ENCODE assay signal across 1 cellular context in the genomic region with DNA sequence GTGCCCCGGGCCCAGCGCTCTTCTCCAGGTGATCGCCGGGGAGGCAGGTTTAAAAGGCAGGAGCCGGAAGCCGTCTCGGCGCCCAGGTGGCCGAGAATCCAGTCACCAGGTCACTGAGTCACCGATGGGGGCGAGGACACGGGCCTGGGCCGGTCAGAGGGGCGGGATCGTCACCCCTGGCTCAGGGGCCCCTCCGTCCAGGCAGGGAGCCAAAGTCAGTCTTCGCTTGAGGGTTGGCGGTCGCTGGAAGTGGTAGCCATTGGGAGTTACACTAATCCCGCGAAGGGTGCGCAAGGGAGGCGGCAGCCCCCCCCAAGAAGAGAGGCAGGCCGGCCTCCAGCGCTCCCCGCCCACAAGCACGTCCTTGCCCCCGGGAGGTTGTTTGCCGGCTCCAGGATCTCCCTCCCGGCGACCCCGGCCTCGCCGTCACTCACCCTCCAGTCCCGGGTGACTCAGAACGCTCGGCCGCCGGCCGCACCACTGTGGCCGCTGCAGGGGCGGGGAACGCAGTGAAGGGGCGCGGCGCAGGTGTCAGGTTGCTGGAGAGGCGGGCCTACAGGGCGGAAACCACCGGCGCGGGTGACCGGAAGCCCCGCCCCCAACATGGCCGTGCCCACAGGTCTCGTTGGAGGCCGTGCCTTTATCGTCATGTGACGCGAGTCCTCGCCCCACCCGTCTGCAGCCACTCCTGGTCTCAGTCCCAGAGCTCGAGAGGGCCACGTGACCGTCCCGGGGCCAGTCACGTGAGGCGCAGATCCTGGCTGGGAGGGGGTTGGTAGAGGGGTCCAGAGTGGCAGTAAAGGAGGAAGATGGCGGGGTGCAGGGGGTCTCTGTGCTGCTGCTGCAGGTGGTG.
TF ChIP-seq lines count a peak whose summit lies in the region.

A gene with protein sequence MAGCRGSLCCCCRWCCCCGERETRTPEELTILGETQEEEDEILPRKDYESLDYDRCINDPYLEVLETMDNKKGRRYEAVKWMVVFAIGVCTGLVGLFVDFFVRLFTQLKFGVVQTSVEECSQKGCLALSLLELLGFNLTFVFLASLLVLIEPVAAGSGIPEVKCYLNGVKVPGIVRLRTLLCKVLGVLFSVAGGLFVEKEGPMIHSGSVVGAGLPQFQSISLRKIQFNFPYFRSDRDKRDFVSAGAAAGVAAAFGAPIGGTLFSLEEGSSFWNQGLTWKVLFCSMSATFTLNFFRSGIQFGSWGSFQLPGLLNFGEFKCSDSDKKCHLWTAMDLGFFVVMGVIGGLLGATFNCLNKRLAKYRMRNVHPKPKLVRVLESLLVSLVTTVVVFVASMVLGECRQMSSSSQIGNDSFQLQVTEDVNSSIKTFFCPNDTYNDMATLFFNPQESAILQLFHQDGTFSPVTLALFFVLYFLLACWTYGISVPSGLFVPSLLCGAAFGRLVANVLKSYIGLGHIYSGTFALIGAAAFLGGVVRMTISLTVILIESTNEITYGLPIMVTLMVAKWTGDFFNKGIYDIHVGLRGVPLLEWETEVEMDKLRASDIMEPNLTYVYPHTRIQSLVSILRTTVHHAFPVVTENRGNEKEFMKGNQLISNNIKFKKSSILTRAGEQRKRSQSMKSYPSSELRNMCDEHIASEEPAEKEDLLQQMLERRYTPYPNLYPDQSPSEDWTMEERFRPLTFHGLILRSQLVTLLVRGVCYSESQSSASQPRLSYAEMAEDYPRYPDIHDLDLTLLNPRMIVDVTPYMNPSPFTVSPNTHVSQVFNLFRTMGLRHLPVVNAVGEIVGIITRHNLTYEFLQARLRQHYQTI (plus strand): TSS at position 738 of the 853 bp plus-strand sequence. CDS start 72 bp downstream, at position 810.
A gene (minus strand): TSS at position 511 of the 853 bp plus-strand sequence. CDS start 2,848 bp downstream, outside the sequence.

TF ChIP-seq in K562, 482 proteins besides CTCF, POLR2A, EP300 and RAD21 (continued from another document and continues in another):
- no peak for TF ChIP-seq PTTG1 (tag; IDR thresholded peaks at IDR 0.05; ENCODE audit: low read depth)
- TF ChIP-seq, protein P1, sequence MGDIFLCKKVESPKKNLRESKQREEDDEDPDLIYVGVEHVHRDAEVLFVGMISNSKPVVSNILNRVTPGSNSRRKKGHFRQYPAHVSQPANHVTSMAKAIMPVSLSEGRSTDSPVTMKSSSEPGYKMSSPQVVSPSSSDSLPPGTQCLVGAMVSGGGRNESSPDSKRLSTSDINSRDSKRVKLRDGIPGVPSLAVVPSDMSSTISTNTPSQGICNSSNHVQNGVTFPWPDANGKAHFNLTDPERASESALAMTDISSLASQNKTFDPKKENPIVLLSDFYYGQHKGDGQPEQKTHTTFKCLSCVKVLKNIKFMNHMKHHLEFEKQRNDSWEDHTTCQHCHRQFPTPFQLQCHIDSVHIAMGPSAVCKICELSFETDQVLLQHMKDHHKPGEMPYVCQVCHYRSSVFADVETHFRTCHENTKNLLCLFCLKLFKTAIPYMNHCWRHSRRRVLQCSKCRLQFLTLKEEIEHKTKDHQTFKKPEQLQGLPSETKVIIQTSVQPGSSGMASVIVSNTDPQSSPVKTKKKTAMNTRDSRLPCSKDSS (IDR thresholded peaks at IDR 0.05; ENCODE audit: low read depth, partially characterized antibody) = no peak
- TF ChIP-seq NFATC3 (IDR thresholded peaks at IDR 0.05) = no peak
- no peak for TF ChIP-seq SMARCB1 (IDR thresholded peaks at IDR 0.05; ENCODE audit: insufficient read length, low read depth)
- TF ChIP-seq, protein P2, sequence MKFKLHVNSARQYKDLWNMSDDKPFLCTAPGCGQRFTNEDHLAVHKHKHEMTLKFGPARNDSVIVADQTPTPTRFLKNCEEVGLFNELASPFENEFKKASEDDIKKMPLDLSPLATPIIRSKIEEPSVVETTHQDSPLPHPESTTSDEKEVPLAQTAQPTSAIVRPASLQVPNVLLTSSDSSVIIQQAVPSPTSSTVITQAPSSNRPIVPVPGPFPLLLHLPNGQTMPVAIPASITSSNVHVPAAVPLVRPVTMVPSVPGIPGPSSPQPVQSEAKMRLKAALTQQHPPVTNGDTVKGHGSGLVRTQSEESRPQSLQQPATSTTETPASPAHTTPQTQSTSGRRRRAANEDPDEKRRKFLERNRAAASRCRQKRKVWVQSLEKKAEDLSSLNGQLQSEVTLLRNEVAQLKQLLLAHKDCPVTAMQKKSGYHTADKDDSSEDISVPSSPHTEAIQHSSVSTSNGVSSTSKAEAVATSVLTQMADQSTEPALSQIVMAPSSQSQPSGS (CRISPR knock-in tag; IDR thresholded peaks at IDR 0.05) = no peak
- TF ChIP-seq, protein P3, sequence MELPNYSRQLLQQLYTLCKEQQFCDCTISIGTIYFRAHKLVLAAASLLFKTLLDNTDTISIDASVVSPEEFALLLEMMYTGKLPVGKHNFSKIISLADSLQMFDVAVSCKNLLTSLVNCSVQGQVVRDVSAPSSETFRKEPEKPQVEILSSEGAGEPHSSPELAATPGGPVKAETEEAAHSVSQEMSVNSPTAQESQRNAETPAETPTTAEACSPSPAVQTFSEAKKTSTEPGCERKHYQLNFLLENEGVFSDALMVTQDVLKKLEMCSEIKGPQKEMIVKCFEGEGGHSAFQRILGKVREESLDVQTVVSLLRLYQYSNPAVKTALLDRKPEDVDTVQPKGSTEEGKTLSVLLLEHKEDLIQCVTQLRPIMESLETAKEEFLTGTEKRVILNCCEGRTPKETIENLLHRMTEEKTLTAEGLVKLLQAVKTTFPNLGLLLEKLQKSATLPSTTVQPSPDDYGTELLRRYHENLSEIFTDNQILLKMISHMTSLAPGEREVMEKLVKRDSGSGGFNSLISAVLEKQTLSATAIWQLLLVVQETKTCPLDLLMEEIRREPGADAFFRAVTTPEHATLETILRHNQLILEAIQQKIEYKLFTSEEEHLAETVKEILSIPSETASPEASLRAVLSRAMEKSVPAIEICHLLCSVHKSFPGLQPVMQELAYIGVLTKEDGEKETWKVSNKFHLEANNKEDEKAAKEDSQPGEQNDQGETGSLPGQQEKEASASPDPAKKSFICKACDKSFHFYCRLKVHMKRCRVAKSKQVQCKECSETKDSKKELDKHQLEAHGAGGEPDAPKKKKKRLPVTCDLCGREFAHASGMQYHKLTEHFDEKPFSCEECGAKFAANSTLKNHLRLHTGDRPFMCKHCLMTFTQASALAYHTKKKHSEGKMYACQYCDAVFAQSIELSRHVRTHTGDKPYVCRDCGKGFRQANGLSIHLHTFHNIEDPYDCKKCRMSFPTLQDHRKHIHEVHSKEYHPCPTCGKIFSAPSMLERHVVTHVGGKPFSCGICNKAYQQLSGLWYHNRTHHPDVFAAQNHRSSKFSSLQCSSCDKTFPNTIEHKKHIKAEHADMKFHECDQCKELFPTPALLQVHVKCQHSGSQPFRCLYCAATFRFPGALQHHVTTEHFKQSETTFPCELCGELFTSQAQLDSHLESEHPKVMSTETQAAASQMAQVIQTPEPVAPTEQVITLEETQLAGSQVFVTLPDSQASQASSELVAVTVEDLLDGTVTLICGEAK (IDR thresholded peaks at IDR 0.05) = peak; percentile 97
- TF ChIP-seq, protein P3 (CRISPR knock-in tag; IDR thresholded peaks at IDR 0.05) = no peak
- TF ChIP-seq, protein P4, sequence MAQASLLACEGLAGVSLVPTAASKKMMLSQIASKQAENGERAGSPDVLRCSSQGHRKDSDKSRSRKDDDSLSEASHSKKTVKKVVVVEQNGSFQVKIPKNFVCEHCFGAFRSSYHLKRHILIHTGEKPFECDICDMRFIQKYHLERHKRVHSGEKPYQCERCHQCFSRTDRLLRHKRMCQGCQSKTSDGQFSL (CRISPR knock-in tag; IDR thresholded peaks at IDR 0.05) = peak; percentile 96
- TF ChIP-seq, protein P4 (tag; IDR thresholded peaks at IDR 0.05) = peak in 1 of 2 experiments; percentile 76; a peak in 1 of 4 replicates
- no peak for TF ChIP-seq ZNF23 (CRISPR knock-in tag; IDR thresholded peaks at IDR 0.05)
- TF ChIP-seq ELF2 (CRISPR knock-in tag; IDR thresholded peaks at IDR 0.05) = no peak
- TF ChIP-seq POLR2B (IDR thresholded peaks at IDR 0.05; ENCODE audit: low read depth, partially characterized antibody) = peak; percentile 96
- TF ChIP-seq ZNF24 (IDR thresholded peaks at IDR 0.05) = peak; percentile 48; the same call in 1 of the 2 replicates
- no peak for TF ChIP-seq CREBBP (IDR thresholded peaks at IDR 0.05; ENCODE audit: low read depth, low read length)
- TF ChIP-seq CXXC5 (CRISPR knock-in tag; IDR thresholded peaks at IDR 0.05) = peak; percentile 96
- peak; percentile 57 for TF ChIP-seq SETDB1 (IDR thresholded peaks at IDR 0.05; ENCODE audit: low read length)
- TF ChIP-seq, protein P5, sequence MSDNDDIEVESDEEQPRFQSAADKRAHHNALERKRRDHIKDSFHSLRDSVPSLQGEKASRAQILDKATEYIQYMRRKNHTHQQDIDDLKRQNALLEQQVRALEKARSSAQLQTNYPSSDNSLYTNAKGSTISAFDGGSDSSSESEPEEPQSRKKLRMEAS (CRISPR knock-in tag; IDR thresholded peaks at IDR 0.05) = peak; percentile 98
- TF ChIP-seq, protein P6, sequence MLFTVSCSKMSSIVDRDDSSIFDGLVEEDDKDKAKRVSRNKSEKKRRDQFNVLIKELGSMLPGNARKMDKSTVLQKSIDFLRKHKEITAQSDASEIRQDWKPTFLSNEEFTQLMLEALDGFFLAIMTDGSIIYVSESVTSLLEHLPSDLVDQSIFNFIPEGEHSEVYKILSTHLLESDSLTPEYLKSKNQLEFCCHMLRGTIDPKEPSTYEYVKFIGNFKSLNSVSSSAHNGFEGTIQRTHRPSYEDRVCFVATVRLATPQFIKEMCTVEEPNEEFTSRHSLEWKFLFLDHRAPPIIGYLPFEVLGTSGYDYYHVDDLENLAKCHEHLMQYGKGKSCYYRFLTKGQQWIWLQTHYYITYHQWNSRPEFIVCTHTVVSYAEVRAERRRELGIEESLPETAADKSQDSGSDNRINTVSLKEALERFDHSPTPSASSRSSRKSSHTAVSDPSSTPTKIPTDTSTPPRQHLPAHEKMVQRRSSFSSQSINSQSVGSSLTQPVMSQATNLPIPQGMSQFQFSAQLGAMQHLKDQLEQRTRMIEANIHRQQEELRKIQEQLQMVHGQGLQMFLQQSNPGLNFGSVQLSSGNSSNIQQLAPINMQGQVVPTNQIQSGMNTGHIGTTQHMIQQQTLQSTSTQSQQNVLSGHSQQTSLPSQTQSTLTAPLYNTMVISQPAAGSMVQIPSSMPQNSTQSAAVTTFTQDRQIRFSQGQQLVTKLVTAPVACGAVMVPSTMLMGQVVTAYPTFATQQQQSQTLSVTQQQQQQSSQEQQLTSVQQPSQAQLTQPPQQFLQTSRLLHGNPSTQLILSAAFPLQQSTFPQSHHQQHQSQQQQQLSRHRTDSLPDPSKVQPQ (CRISPR knock-in tag; IDR thresholded peaks at IDR 0.05; ENCODE audit: borderline replicate concordance) = peak; percentile 98
- TF ChIP-seq RBBP5 (IDR thresholded peaks at IDR 0.05; ENCODE audit: borderline replicate concordance, insufficient read depth, low read length, poor library complexity, severe bottlenecking) = peak; percentile 46
- TF ChIP-seq YY1 (IDR thresholded peaks at IDR 0.05; ENCODE audit: borderline replicate concordance in 1 of 3, control insufficient read depth in 1 of 3, extremely low read depth in 1 of 3, insufficient read depth in 3 of 3, insufficient read length in 1 of 3, insufficient replicate concordance in 2 of 3, low read depth in 1 of 3, low read length in 2 of 3) = peak; percentile 81 to 95 (median 94)
- peak; percentile 72; the same call in 1 of the 2 replicates for TF ChIP-seq TARDBP (IDR thresholded peaks at IDR 0.05)
- no peak for TF ChIP-seq ZNF561 (CRISPR knock-in tag; conservative IDR thresholded peaks at IDR 0.05)
- TF ChIP-seq KAT7 (CRISPR knock-in tag; IDR thresholded peaks at IDR 0.05; ENCODE audit: borderline replicate concordance) = peak; percentile 96
- TF ChIP-seq JUND (IDR thresholded peaks at IDR 0.05; ENCODE audit: borderline replicate concordance, low read depth, low read length) = peak; percentile 91
- peak; percentile 79; the same call in 1 of the 3 replicates for TF ChIP-seq JUND (tag; IDR thresholded peaks at IDR 0.05; ENCODE audit: borderline replicate concordance, low read depth, low read length)
- TF ChIP-seq NCOA2 (IDR thresholded peaks at IDR 0.05; ENCODE audit: partially characterized antibody in 2 of 2) = no peak
- no peak for TF ChIP-seq ZNF436 (CRISPR knock-in tag; IDR thresholded peaks at IDR 0.05)
- peak; percentile 98 for TF ChIP-seq POLR2G (IDR thresholded peaks at IDR 0.05; ENCODE audit: low read depth, low read length)
- TF ChIP-seq, protein P7, sequence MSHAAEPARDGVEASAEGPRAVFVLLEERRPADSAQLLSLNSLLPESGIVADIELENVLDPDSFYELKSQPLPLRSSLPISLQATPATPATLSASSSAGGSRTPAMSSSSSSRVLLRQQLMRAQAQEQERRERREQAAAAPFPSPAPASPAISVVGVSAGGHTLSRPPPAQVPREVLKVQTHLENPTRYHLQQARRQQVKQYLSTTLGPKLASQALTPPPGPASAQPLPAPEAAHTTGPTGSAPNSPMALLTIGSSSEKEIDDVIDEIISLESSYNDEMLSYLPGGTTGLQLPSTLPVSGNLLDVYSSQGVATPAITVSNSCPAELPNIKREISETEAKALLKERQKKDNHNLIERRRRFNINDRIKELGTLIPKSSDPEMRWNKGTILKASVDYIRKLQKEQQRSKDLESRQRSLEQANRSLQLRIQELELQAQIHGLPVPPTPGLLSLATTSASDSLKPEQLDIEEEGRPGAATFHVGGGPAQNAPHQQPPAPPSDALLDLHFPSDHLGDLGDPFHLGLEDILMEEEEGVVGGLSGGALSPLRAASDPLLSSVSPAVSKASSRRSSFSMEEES (CRISPR knock-in tag; IDR thresholded peaks at IDR 0.05) = peak; percentile 100
- TF ChIP-seq MEIS2 (IDR thresholded peaks at IDR 0.05; ENCODE audit: partially characterized antibody) = peak; percentile 83
- TF ChIP-seq SMC3 (conservative IDR thresholded peaks at IDR 0.05; ENCODE audit: insufficient read depth, low read depth, low read length) = no peak
- TF ChIP-seq KDM5B (IDR thresholded peaks at IDR 0.05; ENCODE audit: insufficient replicate concordance, low read depth, low read length) = peak; percentile 78
